18 cellular contexts compared by ENCODE assay signal in the genomic region with DNA sequence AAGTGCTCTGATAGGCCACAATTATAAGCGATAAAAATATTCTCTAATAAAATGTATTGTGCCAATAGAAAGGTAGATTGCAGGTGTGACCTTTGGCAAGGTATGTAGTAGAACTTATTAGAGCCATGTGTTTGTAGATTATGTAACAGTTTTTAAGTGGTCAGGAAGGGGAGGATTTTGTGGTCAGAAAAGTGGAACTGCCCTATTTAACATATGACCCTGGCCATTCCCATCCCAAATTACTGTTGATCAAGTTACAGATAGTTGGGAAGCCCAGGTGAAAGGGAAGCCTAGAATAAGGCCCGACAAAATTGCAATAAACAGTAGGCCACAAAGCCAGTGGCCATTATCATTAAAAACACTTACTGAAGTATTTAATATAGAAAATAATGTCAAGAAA.
A peak's percentile ranks its signal among the peaks of the same experiment; 100 is the strongest.
DNase-seq lines count a peak whose midpoint lies in the region; TF ChIP-seq lines count a peak whose summit lies in the region.
"Had no signal": no experiment of that assay in that cellular context is flagged by ENCODE, and none has a peak within 500 bp of the region (broad histone marks: within the 10 kb centered on the region; RNA-seq: fewer than 3 reads in every experiment).

No MANE protein-coding gene starts in this region.

- no peak for TF ChIP-seq CTCF in PC-9 (conservative IDR thresholded peaks at IDR 0.05)
- TF ChIP-seq CTCF in thyroid gland (IDR thresholded peaks at IDR 0.05) = no peak
- TF ChIP-seq CTCF in nephron progenitor cell (IDR thresholded peaks at IDR 0.05) = no peak

- no peak overlapping the region for H2AK5ac ChIP-seq in mesendoderm (ENCODE audit: low read length)

- POLR2A ChIA-PET in PC-9 (lab: Charles Lee; ENCODE audit: unreplicated experiment) = no interaction called here

- no peak overlapping the region for H3K4ac ChIP-seq in mesendoderm (ENCODE audit: low read depth, low read length)

- H2BK5ac ChIP-seq in mesendoderm (ENCODE audit: low read length) = no peak overlapping the region

- no peak overlapping the region for H3K27ac Mint-ChIP-seq in nephron progenitor cell
- H3K27ac Mint-ChIP-seq: activated CD8-positive, alpha-beta T cell treated with anti-CD3 and anti-CD28 coated beads, Interleukin-2, amount 10 ng/mL, durations not matched to agents 7 days and 5 days had no signal

- H3K4me3 ChIP-seq in PC-9 = no peak overlapping the region; the same call in 1 of the 2 replicates
- H3K4me3 ChIP-seq in thyroid gland (replicated peaks in 1 of 3) = no peak overlapping the region
- no peak overlapping the region for H3K4me3 ChIP-seq in mesendoderm (ENCODE audit: low read length)
- H3K4me3 ChIP-seq: sigmoid colon, tibial artery had no signal

- no peak overlapping the region for H2BK15ac ChIP-seq in mesendoderm (replicated peaks; ENCODE audit: low read depth)

- no peaks in the 10 kb centered on the region for H3K9me2 ChIP-seq in PC-9 (ENCODE audit: insufficient read depth)

- H3K27me3 ChIP-seq in PC-9 (ENCODE audit: insufficient read depth, low read depth) (no peaks in the 10 kb centered on the region), thyroid gland (no peaks in the 10 kb centered on the region), mesendoderm (ENCODE audit: insufficient read depth, low read length, poor library complexity) (peaks cover 17% of the 10 kb centered on the region)
- H3K27me3 ChIP-seq: sigmoid colon, tibial artery had no signal

- H3K4me2 ChIP-seq in PC-9 (peak overlapping the region; percentile 68), mesendoderm (ENCODE audit: low read length) (no peak overlapping the region)

- H3K4me3 Mint-ChIP-seq in nephron progenitor cell = no peak overlapping the region
- H3K4me3 Mint-ChIP-seq: activated CD8-positive, alpha-beta T cell treated with anti-CD3 and anti-CD28 coated beads, Interleukin-2, amount 10 ng/mL, durations not matched to agents 7 days and 5 days had no signal

- no peak overlapping the region for H2AFZ ChIP-seq in PC-9

- CTCF ChIA-PET in PC-9 (lab: Charles Lee) = no interaction called here

- H3K79me1 ChIP-seq in mesendoderm (ENCODE audit: low read length) = no peaks in the 10 kb centered on the region

- H3K4me1 ChIP-seq in PC-9 (replicated peaks; ENCODE audit: insufficient read depth) = peaks cover 54% of the 10 kb centered on the region
- H3K4me1 ChIP-seq in thyroid gland = peaks cover 10 to 34% of the 10 kb centered on the region in 2 donors
- H3K4me1 ChIP-seq in mesendoderm (ENCODE audit: control insufficient read depth, low read depth, low read length) = no peaks in the 10 kb centered on the region

- no peak overlapping the region for H2BK120ac ChIP-seq in mesendoderm (ENCODE audit: low read depth, low read length)

- H3K36me3 ChIP-seq in PC-9 (ENCODE audit: low read depth) (no peaks in the 10 kb centered on the region), thyroid gland (no peaks in the 10 kb centered on the region), mesendoderm (ENCODE audit: control insufficient read depth, insufficient read depth, low read length) (no peaks in the 10 kb centered on the region)
- H3K36me3 ChIP-seq: neutrophil, sigmoid colon, tibial artery had no signal

- H4K8ac ChIP-seq in mesendoderm (ENCODE audit: low read depth, low read length) = no peak overlapping the region

- no peak overlapping the region for H3K56ac ChIP-seq in mesendoderm (ENCODE audit: low read length)

- H3K27ac ChIP-seq in PC-9 (peak overlapping the region; percentile 94), epithelial cell of prostate (peak overlapping the region; percentile 26), thyroid gland (peak overlapping the region; percentile 6 to 47 (median 42)), mesendoderm (ENCODE audit: low read depth, low read length) (no peak overlapping the region)
- H3K27ac ChIP-seq: 22Rv1, neutrophil, tibial artery, VCaP had no signal

- TF ChIP-seq POLR2A in thyroid gland (IDR thresholded peaks at IDR 0.05) = no peak

- no peaks in the 10 kb centered on the region for H4K20me1 ChIP-seq in PC-9 (ENCODE audit: insufficient read depth)

- BruUV-seq in PC-9 (replicated peaks; lab: Mats Ljungman, UMichigan) = no TSS peak

- no peaks in the 10 kb centered on the region for H3K36me3 Mint-ChIP-seq in nephron progenitor cell (ENCODE audit: low read depth)

- intact Hi-C loops in PC-9 (cut with micrococcal nuclease; ENCODE audit: unreplicated experiment) = loop anchor here (10.0 kb wide), 1 partner anchor 910 kb away; a partner anchor contains a TSS
- intact Hi-C loops in thyroid gland (cut with DNase I) = no loop called here

- H3K79me2 ChIP-seq in PC-9 (ENCODE audit: low read depth) (no peaks in the 10 kb centered on the region), mesendoderm (ENCODE audit: control insufficient read depth, insufficient read depth, low read length) (no peaks in the 10 kb centered on the region)

- no peak overlapping the region for H4K5ac ChIP-seq in mesendoderm (ENCODE audit: low read length)

- no peaks in the 10 kb centered on the region for H3K9me3 ChIP-seq in PC-9 (ENCODE audit: insufficient read depth, low read depth)
- H3K9me3 ChIP-seq in thyroid gland = no peaks in the 10 kb centered on the region
- H3K9me3 ChIP-seq: neutrophil, sigmoid colon, tibial artery had no signal

- peaks cover 4% of the 10 kb centered on the region for H3K27me3 Mint-ChIP-seq in nephron progenitor cell (ENCODE audit: low read depth, poor library complexity)

- no peak overlapping the region for H3K9ac ChIP-seq in mesendoderm (ENCODE audit: low read length)

- peaks cover 19% of the 10 kb centered on the region for H3F3A ChIP-seq in PC-9 (ENCODE audit: insufficient read depth, low read depth)

- H3K23ac ChIP-seq in mesendoderm (ENCODE audit: low read length) = no peak overlapping the region

- peak; percentile 3 for DNase-seq in NOMO-1 treated with dmso at 0.1 percent for 144 hours (lab: John Stamatoyannopoulos, UW; ENCODE audit: unreplicated experiment)
- DNase-seq in NOMO-1 treated with DMSO at 0.1 percent for 48 hours (lab: John Stamatoyannopoulos, UW; ENCODE audit: unreplicated experiment) = no peak
- DNase-seq in PC-9 = peak in 1 of 2 experiments; percentile 75
- no peak for DNase-seq in epithelial cell of prostate (ENCODE audit: low read depth, low spot score)
- no peak for DNase-seq in thyroid gland
- no peak for DNase-seq in mesendoderm
- no peak for DNase-seq in nephron progenitor cell
- DNase-seq in pons (ENCODE audit: low spot score) = no peak
- DNase-seq: activated CD8-positive, alpha-beta T cell treated with anti-CD3 and anti-CD28 coated beads, Interleukin-2, amount 10 ng/mL, durations not matched to agents 7 days and 5 days; activated effector memory CD4-positive, alpha-beta T cell treated with Interleukin-2 at 50 U/mL for 16 hours; amygdala; CD4-positive, alpha-beta memory T cell; head of caudate nucleus; sigmoid colon; tibial artery had no signal

- no peak overlapping the region for H3K18ac ChIP-seq in mesendoderm (ENCODE audit: low read length)

- WGBS in thyroid gland, 2 donors = 70 to 94% methylated on average over 2 of the region's 2 CpGs
- WGBS in mesendoderm (ENCODE audit: extremely low coverage, insufficient coverage, low lambda C conversion rate) = no CpG with 5 or more reads among the region's 2 CpGs

- peaks cover 66% of the 10 kb centered on the region for H3K4me1 Mint-ChIP-seq in nephron progenitor cell

- H3K9me3 Mint-ChIP-seq in nephron progenitor cell = no peaks in the 10 kb centered on the region
- H3K9me3 Mint-ChIP-seq: CD4-positive, alpha-beta memory T cell had no signal
